Comparison of ENCODE assay signal across 8 cellular contexts in genomic region chr9:14323083-14323968, GRCh38. TPM values are rescaled to one million over a fixed set of nuclear protein-coding genes. Genes with fewer than 3 reads are reported as not detected.
DNase-seq lines count a peak whose midpoint lies in the region; ATAC-seq, FAIRE-seq and TF ChIP-seq lines count a peak whose summit lies in the region.

No MANE protein-coding gene starts in this region.

- peak overlapping the region; percentile 52 to 85 for H3K9ac ChIP-seq in colonic mucosa (ENCODE audit: low read depth in 2 of 2, low read length in 2 of 2)
- peak overlapping the region; percentile 68 to 92 for H3K9ac ChIP-seq in mucosa of rectum (ENCODE audit: low read depth in 1 of 2, low read length in 2 of 2)

- no peaks in the 10 kb centered on the region for H3K36me3 ChIP-seq in colonic mucosa
- no peaks in the 10 kb centered on the region for H3K36me3 ChIP-seq in mucosa of rectum (ENCODE audit: control insufficient read depth in 2 of 2, insufficient read depth in 2 of 2, low read length in 2 of 2)

- DNase-seq in NCI-H345 treated with DMSO at 0.1 percent for 48 hours (lab: John Stamatoyannopoulos, UW; ENCODE audit: unreplicated experiment): peak; percentile 81
- DNase-seq in colonic mucosa: no peak
- no peak for DNase-seq in GOT3 (lab: John Stamatoyannopoulos, UW)
- DNase-seq in NCI-H2081 treated with DMSO at 0.1 percent for 48 hours (lab: John Stamatoyannopoulos, UW): no peak
- DNase-seq in NCI-H1436 (lab: John Stamatoyannopoulos, UW): no peak

- ATAC-seq in GM19397 (IDR thresholded peaks at IDR 0.05; ENCODE audit: unreplicated experiment): peak; percentile 0

- H3K9me3 ChIP-seq in colonic mucosa (no peaks in the 10 kb centered on the region), mucosa of rectum (ENCODE audit: control insufficient read depth in 2 of 2, low read length in 2 of 2) (no peaks in the 10 kb centered on the region)

- peak; percentile 65 for FAIRE-seq in A204.1 (lab: Jason Lieb, UNC)

- H3K27ac ChIP-seq in colonic mucosa (peak overlapping the region; percentile 88), mucosa of rectum (ENCODE audit: low read depth in 2 of 2, low read length in 2 of 2) (peak overlapping the region; percentile 91 to 96)

- H3K27me3 ChIP-seq in colonic mucosa (no peaks in the 10 kb centered on the region), mucosa of rectum (ENCODE audit: control insufficient read depth in 2 of 2, insufficient read depth in 2 of 2, low read length in 2 of 2) (no peaks in the 10 kb centered on the region)

- TF ChIP-seq CTCF in colonic mucosa (IDR thresholded peaks at IDR 0.05): no peak

- H3K4me3 ChIP-seq in colonic mucosa (peak overlapping the region; percentile 64), mucosa of rectum (ENCODE audit: low read length in 2 of 2) (peak overlapping the region; percentile 82 to 85)

- H3K4me1 ChIP-seq in colonic mucosa (no peaks in the 10 kb centered on the region), mucosa of rectum (ENCODE audit: control insufficient read depth in 2 of 2, insufficient read depth in 2 of 2, low read length in 2 of 2) (peaks cover 5 to 9% of the 10 kb centered on the region in 2 donors)

- intact Hi-C loops in colonic mucosa (cut with DNase I): no loop called here

RNA-seq across cellular contexts. Expression of gene NFIB, which starts 9.4 kb away (rescaled TPM):
- total RNA-seq in colonic mucosa: 10 to 100 TPM; 53.0 to 54.0 TPM
